In the genomic region with DNA sequence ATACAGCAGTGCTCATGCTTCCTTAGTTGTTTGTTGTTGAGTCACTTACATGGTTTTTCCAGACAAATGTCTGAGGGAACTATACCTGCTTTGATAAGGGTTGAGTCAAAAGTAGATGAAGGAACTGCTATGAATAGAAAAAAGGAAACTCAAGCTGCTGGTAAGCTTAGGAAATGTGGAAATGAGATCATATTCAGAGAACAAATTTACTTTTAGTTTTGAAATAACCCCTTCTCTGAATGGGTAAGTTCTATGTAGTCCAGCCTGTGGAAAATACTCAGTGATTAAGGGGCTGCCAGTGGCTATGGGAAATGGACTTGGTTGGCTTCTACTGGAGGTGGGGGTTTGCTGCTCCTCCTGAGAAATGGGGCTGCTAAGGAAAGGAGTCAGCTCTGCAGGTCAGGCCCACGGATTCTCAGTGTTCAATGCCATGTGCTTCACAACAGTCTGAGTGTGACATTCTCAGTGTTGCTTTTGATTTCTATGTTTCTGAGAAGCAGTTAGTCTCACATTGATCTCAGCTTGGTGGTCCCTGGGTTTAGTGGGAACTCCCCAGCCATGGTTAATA, we compare ENCODE assay signal across 7 cellular contexts. TPM values are rescaled to one million over a fixed set of nuclear protein-coding genes. Genes with fewer than 3 reads are reported as not detected.
DNase-seq lines count a peak whose midpoint lies in the region; ATAC-seq lines count a peak whose summit lies in the region.

No MANE protein-coding gene starts in this region.

- ATAC-seq in GM19438 (IDR thresholded peaks at IDR 0.05; ENCODE audit: low read depth, unreplicated experiment) (peak; percentile 61), HG03139 (IDR thresholded peaks at IDR 0.05; ENCODE audit: unreplicated experiment) (peak; percentile 46), left ventricle myocardium superior (peak; percentile 44)

- intact Hi-C loops in left ventricle myocardium superior (cut with micrococcal nuclease): no loop called here

- DNase-seq in activated CD4-positive, alpha-beta T cell treated with anti-CD3 and anti-CD28 coated beads, Interleukin-2, amount 50 U/mL, for 4 hours: peak; percentile 26 to 40
- no peak for DNase-seq in left ventricle myocardium superior
- DNase-seq in stimulated activated CD8-positive, alpha-beta memory T cell treated with anti-CD3 and anti-CD28 coated beads, Interleukin-4, amount 100 ng/mL, for 48 hours: peak; percentile 70
- DNase-seq in SK-N-DZ (ENCODE audit: low spot score): no peak
- no peak for DNase-seq in NCI-H2107 treated with DMSO at 0.1 percent for 48 hours (lab: John Stamatoyannopoulos, UW; ENCODE audit: unreplicated experiment)

RNA-seq across cellular contexts. Expression of a gene that starts 47.7 kb away (rescaled TPM):
- 106 TPM for total RNA-seq in left ventricle myocardium superior
- polyA plus RNA-seq in SK-N-DZ (2014; cell fraction: cytosol; rRNA removed): 19.8 and 34.2 TPM in 2 replicates
- polyA plus RNA-seq in SK-N-DZ (2014; cell fraction: nucleus; rRNA removed): 9.8 and 20.5 TPM in 2 replicates

Comparison
In these comparisons a context has a peak if more than half of its experiments do, and no peak if none do; other contexts are left out.
1. DNase-seq: peak in activated CD4-positive, alpha-beta T cell treated with anti-CD3 and anti-CD28 coated beads, Interleukin-2, amount 50 U/mL, for 4 hours (2 of 2) and stimulated activated CD8-positive, alpha-beta memory T cell treated with anti-CD3 and anti-CD28 coated beads, Interleukin-4, amount 100 ng/mL, for 48 hours (single experiment); none in left ventricle myocardium superior (single experiment), SK-N-DZ (single experiment) and NCI-H2107 treated with DMSO at 0.1 percent for 48 hours (single experiment).
2. Peak in every context shown above with its lines, with median percentiles within 50 percentile points of each other: ATAC-seq.